In genomic region chr17:81095608-81095888, GRCh38 we compare ENCODE assay signal across 9 cellular contexts.
DNase-seq lines count a peak whose midpoint lies in the region; ATAC-seq and TF ChIP-seq lines count a peak whose summit lies in the region.
"Had no signal": no experiment of that assay in that cellular context is flagged by ENCODE, and none has a peak within 500 bp of the region (broad histone marks: within the 10 kb centered on the region; RNA-seq: fewer than 3 reads in every experiment).

No MANE protein-coding gene starts in this region.

- no peaks in the 10 kb centered on the region for H3K27me3 ChIP-seq in HCT116 (ENCODE audit: insufficient read depth, low read length)
- H3K27me3 ChIP-seq in esophagus (ENCODE audit: control insufficient read depth in 1 of 2, insufficient read depth in 2 of 2, low read length in 2 of 2) = no peaks in the 10 kb centered on the region
- H3K27me3 ChIP-seq in rectal smooth muscle tissue (ENCODE audit: control insufficient read depth, insufficient read depth, low read length) = no peaks in the 10 kb centered on the region
- no peaks in the 10 kb centered on the region for H3K27me3 ChIP-seq in ascending aorta

- no peaks in the 10 kb centered on the region for H3K9me3 Mint-ChIP-seq in T-helper 2 cell treated with Interferon-gamma antibody and Interleukin-4, amounts not matched to agents 5 μg/mL and 100 μg/mL, for 36 hours

- no peaks in the 10 kb centered on the region for H3K9me2 ChIP-seq in HCT116 (ENCODE audit: insufficient read depth)

- RAD21 ChIA-PET in HCT116 (lab: Charles Lee; ENCODE audit: low non-redundant PET in 1 of 2, low total read pairs in 2 of 2, uncharacterized antibody in 2 of 2, unreplicated experiment in 2 of 2) = interaction anchor here in 1 of 2 experiments (1.0 to 1.2 kb wide), 2 partner anchors 52 to 72 kb away, joined by 3 to 4 read pairs; no protein-coding TSS in a partner anchor

- H3K9ac ChIP-seq in HCT116 (ENCODE audit: low read length) = peak overlapping the region; percentile 72
- no peak overlapping the region for H3K9ac ChIP-seq in rectal smooth muscle tissue (ENCODE audit: low read length)

- WGBS in esophagus, 2 donors = 56% methylated on average over 9 of the region's 9 CpGs

- no peak for TF ChIP-seq CTCF in HCT116 (IDR thresholded peaks at IDR 0.05 in 2 of 3, conservative IDR thresholded peaks at IDR 0.05 in 1 of 3; ENCODE audit: borderline replicate concordance in 1 of 3, insufficient read depth in 1 of 3, low read depth in 2 of 3, low read length in 2 of 3)
- no peak for TF ChIP-seq CTCF in ascending aorta (IDR thresholded peaks at IDR 0.05)

- H3K36me3 ChIP-seq in HCT116 (ENCODE audit: control insufficient read depth in 1 of 2, insufficient read depth in 2 of 2, low read length in 2 of 2) (peaks cover 0 to 15% of the 10 kb centered on the region in 2 experiments; a peak in 2 of 4 replicates), esophagus (ENCODE audit: control insufficient read depth in 2 of 2, insufficient read depth in 2 of 2, low read length in 1 of 2) (peaks cover 0 to 24% of the 10 kb centered on the region in 2 donors), rectal smooth muscle tissue (ENCODE audit: control insufficient read depth, insufficient read depth, low read length) (peaks cover 4% of the 10 kb centered on the region), ascending aorta (no peaks in the 10 kb centered on the region)

- POLR2A ChIA-PET in HCT116 (lab: Charles Lee) = interaction anchor here (1.1 to 1.7 kb wide), 3 partner anchors 46 to 58 kb away, joined by 3 to 9 read pairs (median 5); no protein-coding TSS in a partner anchor

- H3K4me3 Mint-ChIP-seq in T-helper 2 cell treated with Interferon-gamma antibody and Interleukin-4, amounts not matched to agents 5 μg/mL and 100 μg/mL, for 36 hours = peak overlapping the region; percentile 8

- no peak for TF ChIP-seq POLR2A in HCT116 (IDR thresholded peaks at IDR 0.05; ENCODE audit: borderline replicate concordance, extremely low read depth, insufficient read depth, insufficient read length)

- H3K4me1 ChIP-seq in HCT116 (ENCODE audit: control insufficient read depth in 1 of 2, insufficient read depth in 2 of 2, low read length in 2 of 2) (peaks cover 71 to 89% of the 10 kb centered on the region in 2 experiments), esophagus (ENCODE audit: control insufficient read depth in 2 of 2, insufficient read depth in 2 of 2, low read length in 1 of 2) (peaks cover 20 to 65% of the 10 kb centered on the region in 2 donors), rectal smooth muscle tissue (ENCODE audit: control insufficient read depth, insufficient read depth, low read length) (peaks cover 31% of the 10 kb centered on the region), ascending aorta (peaks cover 14 to 18% of the 10 kb centered on the region in 2 donors)

- ATAC-seq in HCT116 = no peak
- ATAC-seq in GM19455 (IDR thresholded peaks at IDR 0.05; ENCODE audit: unreplicated experiment) = no peak

- DNase-seq in HCT116 (ENCODE audit: low read depth, low spot score) (no peak), ascending aorta (ENCODE audit: low spot score in 2 of 2) (no peak), GM03348 (ENCODE audit: low spot score) (no peak), OCI-M1 (lab: John Stamatoyannopoulos, UW) (no peak)
- no peak for DNase-seq in T-helper 2 cell treated with Interferon-gamma antibody and Interleukin-4, amounts not matched to agents 5 μg/mL and 100 μg/mL, for 36 hours (ENCODE audit: low spot score)
- DNase-seq: KG1 had no signal

- peaks cover 7% of the 10 kb centered on the region for H3K4me1 Mint-ChIP-seq in T-helper 2 cell treated with Interferon-gamma antibody and Interleukin-4, amounts not matched to agents 5 μg/mL and 100 μg/mL, for 36 hours (ENCODE audit: low read depth)

- H3K27me3 Mint-ChIP-seq in T-helper 2 cell treated with Interferon-gamma antibody and Interleukin-4, amounts not matched to agents 5 μg/mL and 100 μg/mL, for 36 hours (ENCODE audit: low read depth) = peaks cover 2% of the 10 kb centered on the region

- no peak for TF ChIP-seq RAD21 in HCT116 (IDR thresholded peaks at IDR 0.05; ENCODE audit: low read depth)

- H3K79me2 ChIP-seq in HCT116 (ENCODE audit: insufficient read depth, low read length) = peaks cover 13% of the 10 kb centered on the region; the same call in 1 of the 2 replicates

- H3K4me2 ChIP-seq in HCT116 (ENCODE audit: low read length) = peak overlapping the region; percentile 94

- H2AFZ ChIP-seq in HCT116 (ENCODE audit: low read depth, low read length, poor library complexity, severe bottlenecking) = no peak overlapping the region

- no peak overlapping the region for H3K27ac Mint-ChIP-seq in T-helper 2 cell treated with Interferon-gamma antibody and Interleukin-4, amounts not matched to agents 5 μg/mL and 100 μg/mL, for 36 hours

- peak overlapping the region; percentile 1 to 31; a peak in 3 of 4 replicates for H3K4me3 ChIP-seq in HCT116 (replicated peaks in 1 of 2; ENCODE audit: low read depth in 1 of 2, low read length in 2 of 2)
- no peak overlapping the region for H3K4me3 ChIP-seq in esophagus (ENCODE audit: low read depth in 1 of 2, low read length in 2 of 2)
- H3K4me3 ChIP-seq in rectal smooth muscle tissue (ENCODE audit: low read length) = no peak overlapping the region
- peak overlapping the region in 1 of 2 donors; percentile 33 for H3K4me3 ChIP-seq in ascending aorta

- H3K27ac ChIP-seq in HCT116 (ENCODE audit: low read depth, low read length) (peak overlapping the region; percentile 95), esophagus (ENCODE audit: low read depth in 2 of 2, low read length in 1 of 2) (peak overlapping the region; percentile 92 to 95), rectal smooth muscle tissue (ENCODE audit: low read depth, low read length) (peak overlapping the region; percentile 78), ascending aorta (peak overlapping the region in 1 of 2 donors; percentile 12)

- H4K20me1 ChIP-seq in HCT116 (ENCODE audit: insufficient read depth) = no peaks in the 10 kb centered on the region

- H3K36me3 Mint-ChIP-seq in T-helper 2 cell treated with Interferon-gamma antibody and Interleukin-4, amounts not matched to agents 5 μg/mL and 100 μg/mL, for 36 hours (ENCODE audit: low read depth) = no peaks in the 10 kb centered on the region

- no TSS peak for BruUV-seq in HCT116 (replicated peaks; lab: Mats Ljungman, UMichigan)

- intact Hi-C loops in HCT116 (cut with micrococcal nuclease) (loop anchor here (2.0 kb wide), 1 partner anchor 45 kb away; no protein-coding TSS in a partner anchor), ascending aorta (cut with DNase I) (loop anchor here (10.0 kb wide), 1 partner anchor 681 kb away; the partner anchor contains the start of gene ENDOV)

- no peaks in the 10 kb centered on the region for H3K9me3 ChIP-seq in HCT116 (ENCODE audit: control insufficient read depth in 1 of 2, insufficient read depth in 1 of 2, low read depth in 1 of 2, low read length in 2 of 2)
- H3K9me3 ChIP-seq in esophagus (ENCODE audit: control insufficient read depth in 2 of 2, insufficient read depth in 1 of 2, low read depth in 1 of 2, low read length in 1 of 2) = no peaks in the 10 kb centered on the region
- no peaks in the 10 kb centered on the region for H3K9me3 ChIP-seq in ascending aorta

- CTCF ChIA-PET in HCT116 (lab: Charles Lee) = interaction anchor here (1.0 to 1.6 kb wide), 4 partner anchors 8 to 72 kb away, joined by 3 to 7 read pairs (median 4); no protein-coding TSS in a partner anchor

TF ChIP-seq in HCT116, 20 proteins besides CTCF, POLR2A, EP300 and RAD21:
- TF ChIP-seq SIN3A (IDR thresholded peaks at IDR 0.05; ENCODE audit: low read depth) = no peak
- no peak for TF ChIP-seq POLR2AphosphoS5 (IDR thresholded peaks at IDR 0.05; ENCODE audit: low read depth, low read length)
- TF ChIP-seq EZH2phosphoT487 (IDR thresholded peaks at IDR 0.05; ENCODE audit: borderline replicate concordance) = no peak
- TF ChIP-seq EGR1 (IDR thresholded peaks at IDR 0.05; ENCODE audit: low read depth) = no peak
- TF ChIP-seq SRF (IDR thresholded peaks at IDR 0.05; ENCODE audit: low read depth) = no peak
- no peak for TF ChIP-seq CEBPB (IDR thresholded peaks at IDR 0.05; ENCODE audit: low read depth)
- no peak for TF ChIP-seq FOSL1 (IDR thresholded peaks at IDR 0.05; ENCODE audit: low read depth)
TF ChIP-seq in HCT116: peak in this region for 0.

Comparison
In these comparisons a context has a peak if more than half of its experiments do, and no peak if none do; other contexts are left out.
1. H3K4me3 ChIP-seq: peak in HCT116 (2 of 2); none in esophagus (0 of 2) and rectal smooth muscle tissue (single experiment).